Comparison of ENCODE assay signal across 25 cellular contexts in the genomic region with DNA sequence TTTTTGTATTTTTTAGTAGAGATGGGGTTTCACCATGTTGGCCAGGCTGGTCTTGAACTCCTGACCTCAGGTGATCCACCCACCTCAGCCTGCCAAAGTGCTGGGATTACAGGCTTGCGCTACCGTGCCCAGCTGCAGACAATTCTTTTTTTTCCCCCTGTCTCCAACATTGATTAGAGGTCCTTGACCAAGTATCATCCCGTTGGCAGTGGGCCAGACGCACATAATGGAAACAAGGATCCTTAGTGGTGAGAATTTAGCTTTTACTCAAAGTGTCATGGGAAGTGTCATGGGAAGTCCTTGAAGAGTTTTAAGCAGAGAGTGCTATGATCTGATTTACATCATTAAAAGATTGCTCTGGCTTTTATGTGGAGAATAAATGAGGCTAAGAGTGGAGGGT. TPM values are rescaled to one million over a fixed set of nuclear protein-coding genes. Genes with fewer than 3 reads are reported as not detected.
"Had no signal": no experiment of that assay in that cellular context is flagged by ENCODE, and none has a peak within 500 bp of the region (broad histone marks: within the 10 kb centered on the region; RNA-seq: fewer than 3 reads in every experiment).

No MANE protein-coding gene starts in this region.

- DNase-seq: activated B cell treated with CpG ODN at 0.5 μM for 24 hours; activated CD4-positive, alpha-beta T cell treated with anti-CD3 and anti-CD28 coated beads for 36 hours; activated CD4-positive, alpha-beta T cell treated with anti-CD3 and anti-CD28 coated beads, Interleukin-2, amount 50 U/mL, for 4 hours; activated effector memory CD4-positive, alpha-beta T cell treated with Interleukin-2 at 50 U/mL for 16 hours; activated naive CD4-positive, alpha-beta T cell treated with anti-CD3 and anti-CD28 coated beads for 36 hours; activated T-cell treated with anti-CD3 and anti-CD28 coated beads, Interleukin-2, amount 50 U/mL, for 72 hours; effector CD8-positive, alpha-beta T cell; foreskin keratinocyte; glutamatergic neuron; immature natural killer cell; left ventricle myocardium inferior; mammary epithelial cell; natural killer cell; psoas muscle; stimulated activated CD4-positive, alpha-beta T cell treated with anti-CD3 and anti-CD28 coated beads, Interleukin-4, amount 100 ng/mL, for 24 hours; stimulated activated naive CD8-positive, alpha-beta T cell treated with anti-CD3 and anti-CD28 coated beads, Interleukin-15, Interleukin-2, amounts not matched to agents 100 U/mL and 50 U/mL, for 24 hours; tibial artery had no signal

- H3K4me3 ChIP-seq: cardiac muscle cell, hepatocyte, left ventricle myocardium inferior, ovary, psoas muscle, right atrium auricular region, tibial artery had no signal

- H3K4me1 ChIP-seq: foreskin keratinocyte, right atrium auricular region had no signal

- H3K9me3 ChIP-seq: left ventricle myocardium inferior, neutrophil, ovary, psoas muscle, right atrium auricular region, tibial artery had no signal

- H3K27me3 ChIP-seq: cardiac muscle cell, foreskin keratinocyte, hepatocyte, neutrophil, ovary, right atrium auricular region, tibial artery had no signal

- H3K27ac ChIP-seq: cardiac muscle cell, foreskin keratinocyte, hepatocyte, left ventricle myocardium inferior, neutrophil, ovary, psoas muscle, right atrium auricular region, tibial artery had no signal

- H3K36me3 ChIP-seq: cardiac muscle cell, left ventricle myocardium inferior, neutrophil, ovary, right atrium auricular region, tibial artery had no signal

RNA-seq across cellular contexts. Expression of gene FBXO47, which starts 2.1 kb away (rescaled TPM):
- total RNA-seq: activated B cell treated with CpG ODN at 0.5 μM for 24 hours, cardiac muscle cell, foreskin keratinocyte, hepatocyte, left ventricle myocardium inferior, mammary epithelial cell, mesothelial cell of epicardium, natural killer cell, ovary, psoas muscle, right atrium auricular region, urinary bladder had no signal
- polyA plus RNA-seq: cardiac muscle cell, esophagus, foreskin keratinocyte, hepatocyte, immature natural killer cell, mammary epithelial cell, ovary, urinary bladder had no signal
